Comparison of ENCODE assay signal across 18 cellular contexts in the genomic region with DNA sequence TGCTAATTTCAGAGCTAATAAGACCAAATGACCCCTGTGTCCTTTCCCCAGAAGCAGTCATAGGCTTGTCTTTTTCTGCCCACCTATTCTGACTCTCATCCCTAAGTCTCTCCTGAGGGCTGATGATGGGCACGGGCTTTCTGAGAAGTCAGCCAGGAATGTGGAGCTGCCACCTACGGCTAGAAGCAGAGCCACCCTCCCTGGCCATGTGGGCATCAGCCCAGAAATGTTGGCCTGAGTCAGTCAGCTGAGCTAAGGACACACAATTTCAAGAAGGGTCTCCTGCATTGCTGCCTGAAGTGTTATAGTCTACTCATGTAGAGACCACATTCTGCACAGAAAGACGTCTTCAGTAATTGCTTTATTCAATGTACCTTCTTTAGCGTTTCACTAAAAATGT. TPM values are rescaled to one million over a fixed set of nuclear protein-coding genes. Genes with fewer than 3 reads are reported as not detected.
DNase-seq lines count a peak whose midpoint lies in the region; ATAC-seq, FAIRE-seq and TF ChIP-seq lines count a peak whose summit lies in the region.
"Had no signal": no experiment of that assay in that cellular context is flagged by ENCODE, and none has a peak within 500 bp of the region (broad histone marks: within the 10 kb centered on the region; RNA-seq: fewer than 3 reads in every experiment).

No MANE protein-coding gene starts in this region.

- 29 to 42% methylated on average over 4 of the region's 4 CpGs for WGBS in GM23248 (ENCODE audit: low coverage in 1 of 2, low lambda C conversion rate in 2 of 2, missing lambda C conversion rate in 2 of 2), 2 experiments
- 42 to 43% methylated on average over 4 of the region's 4 CpGs for WGBS in pancreas, 2 donors

- in situ Hi-C loops in GM23248 (cut with MboI), result no loop called here

- H3K9me3 Mint-ChIP-seq in effector memory CD8-positive, alpha-beta T cell, result no peaks in the 10 kb centered on the region
- H3K9me3 Mint-ChIP-seq: activated T-helper 17 cell treated with anti-CD3 and anti-CD28 coated beads, Interleukin-2, amount 50 U/mL, for 72 hours; CD8-positive, alpha-beta T cell; stimulated activated memory B cell treated with anti-CD40 and anti-IgM and Interleukin-4, amounts not matched to agents 10 μg/mL and 1 μg/mL and 100 μg/mL, for 72 hours had no signal

- peaks cover 34 to 59% of the 10 kb centered on the region in 2 donors for H3K4me1 Mint-ChIP-seq in effector memory CD8-positive, alpha-beta T cell (ENCODE audit: low read depth in 2 of 2)

- H2AFZ ChIP-seq in GM23248, result no peak overlapping the region

- ATAC-seq in effector memory CD8-positive, alpha-beta T cell (replicated peaks), result no peak
- ATAC-seq in pancreas, result peak; percentile 17 to 40 (median 31)
- no peak for ATAC-seq in HG02981 (IDR thresholded peaks at IDR 0.05; ENCODE audit: unreplicated experiment)
- ATAC-seq: activated T-helper 17 cell treated with anti-CD3 and anti-CD28 coated beads, Interleukin-2, amount 50 U/mL, for 72 hours; CD8-positive, alpha-beta T cell; stimulated activated memory B cell treated with anti-CD40 and anti-IgM and Interleukin-4, amounts not matched to agents 10 μg/mL and 1 μg/mL and 100 μg/mL, for 72 hours had no signal

- no peak overlapping the region for H3K4me2 ChIP-seq in GM23248 (ENCODE audit: unreplicated experiment)

- no peak overlapping the region for H3K4me3 ChIP-seq in GM23248
- no peak overlapping the region for H3K4me3 ChIP-seq in pancreas
- H3K4me3 ChIP-seq: lung, tibial nerve had no signal

- intact Hi-C loops in pancreas (cut with DNase I), result no loop called here

- H3K9me3 ChIP-seq in GM23248 (ENCODE audit: low read depth), result no peaks in the 10 kb centered on the region
- H3K9me3 ChIP-seq in pancreas, result no peaks in the 10 kb centered on the region
- H3K9me3 ChIP-seq: tibial nerve had no signal

- peak; percentile 35 for DNase-seq in AG08395 (ENCODE audit: low spot score)
- DNase-seq in GM23248, result peak; percentile 42
- no peak for DNase-seq in effector memory CD8-positive, alpha-beta T cell
- DNase-seq in pancreas, result no peak
- DNase-seq in HT-29 (ENCODE audit: low spot score), result no peak
- DNase-seq in NCI-H2227 treated with DMSO at 0.1 percent for 48 hours (lab: John Stamatoyannopoulos, UW), result no peak
- DNase-seq: activated CD4-positive, alpha-beta T cell treated with anti-CD3 and anti-CD28 coated beads, Interleukin-2, amount 10 ng/mL, durations not matched to agents 24 days and 14 days; CD8-positive, alpha-beta T cell; GOT3; KBM-7; nucleus accumbens had no signal

- no peaks in the 10 kb centered on the region for H3K27me3 Mint-ChIP-seq in effector memory CD8-positive, alpha-beta T cell
- H3K27me3 Mint-ChIP-seq: activated CD4-positive, alpha-beta T cell treated with anti-CD3 and anti-CD28 coated beads, Interleukin-2, amount 10 ng/mL, durations not matched to agents 24 days and 14 days; activated T-helper 17 cell treated with anti-CD3 and anti-CD28 coated beads, Interleukin-2, amount 50 U/mL, for 72 hours; stimulated activated memory B cell treated with anti-CD40 and anti-IgM and Interleukin-4, amounts not matched to agents 10 μg/mL and 1 μg/mL and 100 μg/mL, for 72 hours had no signal

- H3K27me3 ChIP-seq in GM23248 (replicated peaks; ENCODE audit: insufficient read depth) (peaks cover 14% of the 10 kb centered on the region; the same call in 1 of the 2 replicates), pancreas (no peaks in the 10 kb centered on the region)
- H3K27me3 ChIP-seq: brain microvascular endothelial cell, tibial nerve had no signal

- no peaks in the 10 kb centered on the region for H4K20me1 ChIP-seq in GM23248 (ENCODE audit: insufficient read depth)

- no peak overlapping the region for H3K9ac ChIP-seq in GM23248

- no peaks in the 10 kb centered on the region for H3K79me2 ChIP-seq in GM23248 (ENCODE audit: insufficient read depth)

- no peak for TF ChIP-seq CTCF in pancreas (IDR thresholded peaks at IDR 0.05)

- H3K36me3 ChIP-seq in GM23248 (ENCODE audit: low read depth) (no peaks in the 10 kb centered on the region), pancreas (peaks cover 0 to 49% (median 30%) of the 10 kb centered on the region in 3 donors)

- H3F3A ChIP-seq in GM23248 (ENCODE audit: insufficient read depth), result no peaks in the 10 kb centered on the region

- no peak for FAIRE-seq in pancreas (lab: Jason Lieb, UNC)
- FAIRE-seq: GM12892 had no signal

- no peaks in the 10 kb centered on the region for H3K4me1 ChIP-seq in GM23248 (ENCODE audit: insufficient read depth)
- H3K4me1 ChIP-seq in pancreas, result peaks cover 12 to 26% (median 13%) of the 10 kb centered on the region in 3 donors

- H3K9me2 ChIP-seq in GM23248 (ENCODE audit: insufficient read depth), result no peaks in the 10 kb centered on the region

- H3K36me3 Mint-ChIP-seq in effector memory CD8-positive, alpha-beta T cell (ENCODE audit: insufficient read depth), result peaks cover 100% of the 10 kb centered on the region

- H3K27ac Mint-ChIP-seq in effector memory CD8-positive, alpha-beta T cell, result peak overlapping the region; percentile 60 to 78
- H3K27ac Mint-ChIP-seq: activated CD4-positive, alpha-beta T cell treated with anti-CD3 and anti-CD28 coated beads, Interleukin-2, amount 10 ng/mL, durations not matched to agents 24 days and 14 days; activated T-helper 17 cell treated with anti-CD3 and anti-CD28 coated beads, Interleukin-2, amount 50 U/mL, for 72 hours; CD8-positive, alpha-beta T cell; stimulated activated memory B cell treated with anti-CD40 and anti-IgM and Interleukin-4, amounts not matched to agents 10 μg/mL and 1 μg/mL and 100 μg/mL, for 72 hours had no signal

- peak overlapping the region in 1 of 2 donors; percentile 44 for H3K4me3 Mint-ChIP-seq in effector memory CD8-positive, alpha-beta T cell
- H3K4me3 Mint-ChIP-seq: activated CD4-positive, alpha-beta T cell treated with anti-CD3 and anti-CD28 coated beads, Interleukin-2, amount 10 ng/mL, durations not matched to agents 24 days and 14 days; activated T-helper 17 cell treated with anti-CD3 and anti-CD28 coated beads, Interleukin-2, amount 50 U/mL, for 72 hours; CD8-positive, alpha-beta T cell; stimulated activated memory B cell treated with anti-CD40 and anti-IgM and Interleukin-4, amounts not matched to agents 10 μg/mL and 1 μg/mL and 100 μg/mL, for 72 hours had no signal

- H3K27ac ChIP-seq in GM23248 (no peak overlapping the region), pancreas (no peak overlapping the region)
- H3K27ac ChIP-seq: brain microvascular endothelial cell, tibial nerve had no signal

RNA-seq across cellular contexts. Expression of gene MYLIP, which starts 17.1 kb away (rescaled TPM):
- 1.4 and 1.9 TPM in 2 replicates for total RNA-seq in GM23248 (2014; rRNA removed; shearing (Covaris generic))
- 1.7 and 2.0 TPM in 2 replicates for polyA plus RNA-seq in GM23248 (2016; fragmentation: Nextera tagmentation; extraction: Ambion mirVana)
- total RNA-seq in pancreas, result 10 to 100 TPM; 10.5 to 20.2 (median 12.0) TPM
- polyA plus RNA-seq in pancreas, result 10 to 100 TPM in 1 of 2 donors, 1 to 10 TPM in 1; 6.6 to 16.0 TPM
- total RNA-seq in HT-29 (2014; rRNA removed; shearing (Covaris generic)), result 16.3 and 26.0 TPM in 2 replicates

Comparison
In these comparisons a context has a peak if more than half of its experiments do, and no peak if none do; other contexts are left out.
1. DNase-seq: peak in AG08395 (single experiment) and GM23248 (single experiment); none in effector memory CD8-positive, alpha-beta T cell (0 of 3), pancreas (0 of 6), HT-29 (single experiment) and NCI-H2227 treated with DMSO at 0.1 percent for 48 hours (single experiment).
2. ATAC-seq: peak in pancreas (4 of 4); none in effector memory CD8-positive, alpha-beta T cell (single experiment) and HG02981 (single experiment).